ENCODE assay signal across 24 cellular contexts in genomic region chr6:79804732-79805131, GRCh38.
DNase-seq lines count a peak whose midpoint lies in the region; ATAC-seq lines count a peak whose summit lies in the region.
"Had no signal": no experiment of that assay in that cellular context is flagged by ENCODE, and none has a peak within 500 bp of the region (broad histone marks: within the 10 kb centered on the region; RNA-seq: fewer than 3 reads in every experiment).

No MANE protein-coding gene starts in this region.

- H3K4me1 Mint-ChIP-seq in activated naive CD8-positive, alpha-beta T cell treated with anti-CD3 and anti-CD28 coated beads for 36 hours = peaks cover 11% of the 10 kb centered on the region
- no peaks in the 10 kb centered on the region for H3K4me1 Mint-ChIP-seq in activated naive CD8-positive, alpha-beta T cell treated with anti-CD3 and anti-CD28 coated beads, Interleukin-2, amount 50 U/mL, for 24 hours
- peaks cover 15% of the 10 kb centered on the region for H3K4me1 Mint-ChIP-seq in activated naive CD8-positive, alpha-beta T cell treated with anti-CD3 and anti-CD28 coated beads, Interleukin-2, amount 10 ng/mL, durations not matched to agents 7 days and 5 days
- no peaks in the 10 kb centered on the region for H3K4me1 Mint-ChIP-seq in activated naive CD4-positive, alpha-beta T cell treated with anti-CD3 and anti-CD28 coated beads, Interleukin-2, amount 10 ng/mL, durations not matched to agents 7 days and 5 days
- H3K4me1 Mint-ChIP-seq: CD8-positive, alpha-beta memory T cell had no signal

- H4K12ac ChIP-seq in trophoblast cell (ENCODE audit: low read depth, low read length) = no peak overlapping the region

- no peak overlapping the region for H2BK5ac ChIP-seq in trophoblast cell (ENCODE audit: low read depth, low read length, poor library complexity)

- intact Hi-C loops in aorta (cut with DNase I) = no loop called here

- H2AFZ ChIP-seq in trophoblast cell (ENCODE audit: insufficient read depth, low read length, poor library complexity) = no peak overlapping the region
- H2AFZ ChIP-seq: GM23248 had no signal

- H3K27ac ChIP-seq in trophoblast cell (ENCODE audit: low read depth, low read length) = no peak overlapping the region
- H3K27ac ChIP-seq in aorta (ENCODE audit: low read depth in 1 of 2, low read length in 2 of 2) = no peak overlapping the region
- H3K27ac ChIP-seq: A549; BLaER1 treated with 17β-estradiol and CSF1 and Interleukin-3, amounts not matched to agents 10 nM and 100 nM; GM23248 had no signal

- no peak overlapping the region for H3K4me2 ChIP-seq in trophoblast cell (ENCODE audit: low read length)
- H3K4me2 ChIP-seq: A549; BLaER1 treated with 17β-estradiol and CSF1 and Interleukin-3, amounts not matched to agents 10 nM and 100 nM had no signal

- WGBS in trophoblast cell (ENCODE audit: extremely low coverage, insufficient coverage, insufficient read length) = no CpG with 5 or more reads among the region's 3 CpGs
- 82% methylated on average over 3 of the region's 3 CpGs for WGBS in aorta, 2 donors

- no peak overlapping the region for H3K27ac Mint-ChIP-seq in activated naive CD8-positive, alpha-beta T cell treated with anti-CD3 and anti-CD28 coated beads for 36 hours
- no peak overlapping the region for H3K27ac Mint-ChIP-seq in activated naive CD8-positive, alpha-beta T cell treated with anti-CD3 and anti-CD28 coated beads, Interleukin-2, amount 50 U/mL, for 24 hours
- no peak overlapping the region for H3K27ac Mint-ChIP-seq in activated naive CD8-positive, alpha-beta T cell treated with anti-CD3 and anti-CD28 coated beads, Interleukin-2, amount 10 ng/mL, durations not matched to agents 7 days and 5 days
- H3K27ac Mint-ChIP-seq in activated naive CD4-positive, alpha-beta T cell treated with anti-CD3 and anti-CD28 coated beads, Interleukin-2, amount 10 ng/mL, durations not matched to agents 7 days and 5 days = no peak overlapping the region
- H3K27ac Mint-ChIP-seq: CD14-positive monocyte; CD4-positive, alpha-beta T cell; CD8-positive, alpha-beta memory T cell had no signal

- POLR2A ChIA-PET in activated naive CD8-positive, alpha-beta T cell treated with anti-CD3 and anti-CD28 coated beads, Interleukin-2, amount 10 ng/mL, durations not matched to agents 7 days and 5 days (lab: Charles Lee) = no interaction called here

- no peak overlapping the region for H4K8ac ChIP-seq in trophoblast cell (ENCODE audit: low read depth, low read length)

- no peak overlapping the region for H2BK12ac ChIP-seq in trophoblast cell (ENCODE audit: low read length)

- H2BK120ac ChIP-seq in trophoblast cell (ENCODE audit: insufficient read depth, low read length, poor library complexity) = no peak overlapping the region

- H3K79me1 ChIP-seq in trophoblast cell (ENCODE audit: low read length) = peaks cover 6% of the 10 kb centered on the region

- H3K27me3 ChIP-seq in trophoblast cell (ENCODE audit: insufficient read depth, low read length) (no peaks in the 10 kb centered on the region), aorta (ENCODE audit: control insufficient read depth in 1 of 2, insufficient read depth in 2 of 2, low read length in 1 of 2) (no peaks in the 10 kb centered on the region)
- H3K27me3 ChIP-seq: BE2C; BLaER1 treated with 17β-estradiol and CSF1 and Interleukin-3, amounts not matched to agents 10 nM and 100 nM had no signal

- no peaks in the 10 kb centered on the region for H3K36me3 Mint-ChIP-seq in activated naive CD8-positive, alpha-beta T cell treated with anti-CD3 and anti-CD28 coated beads for 36 hours
- H3K36me3 Mint-ChIP-seq in activated naive CD8-positive, alpha-beta T cell treated with anti-CD3 and anti-CD28 coated beads, Interleukin-2, amount 50 U/mL, for 24 hours (ENCODE audit: low read depth) = no peaks in the 10 kb centered on the region
- no peaks in the 10 kb centered on the region for H3K36me3 Mint-ChIP-seq in activated naive CD8-positive, alpha-beta T cell treated with anti-CD3 and anti-CD28 coated beads, Interleukin-2, amount 10 ng/mL, durations not matched to agents 7 days and 5 days
- no peaks in the 10 kb centered on the region for H3K36me3 Mint-ChIP-seq in activated naive CD4-positive, alpha-beta T cell treated with anti-CD3 and anti-CD28 coated beads, Interleukin-2, amount 10 ng/mL, durations not matched to agents 7 days and 5 days
- H3K36me3 Mint-ChIP-seq: CD14-positive monocyte; CD8-positive, alpha-beta memory T cell had no signal

- H3K18ac ChIP-seq in trophoblast cell (ENCODE audit: low read length) = no peak overlapping the region

- CTCF ChIA-PET in activated naive CD4-positive, alpha-beta T cell treated with anti-CD3 and anti-CD28 coated beads, Interleukin-2, amount 10 ng/mL, durations not matched to agents 7 days and 5 days (lab: Charles Lee) = no interaction called here

- ATAC-seq in activated naive CD8-positive, alpha-beta T cell treated with anti-CD3 and anti-CD28 coated beads, Interleukin-2, amount 50 U/mL, for 24 hours = no peak
- peak; percentile 45 for ATAC-seq in activated naive CD8-positive, alpha-beta T cell treated with anti-CD3 and anti-CD28 coated beads, Interleukin-2, amount 10 ng/mL, durations not matched to agents 7 days and 5 days (ENCODE audit: low read depth)
- no peak for ATAC-seq in aorta (ENCODE audit: low FRiP score)
- ATAC-seq: A549 had no signal

- no peak overlapping the region for H2AK5ac ChIP-seq in trophoblast cell (ENCODE audit: low read length)

- no peak overlapping the region for H3K4me3 Mint-ChIP-seq in activated naive CD8-positive, alpha-beta T cell treated with anti-CD3 and anti-CD28 coated beads for 36 hours
- H3K4me3 Mint-ChIP-seq in activated naive CD8-positive, alpha-beta T cell treated with anti-CD3 and anti-CD28 coated beads, Interleukin-2, amount 50 U/mL, for 24 hours = no peak overlapping the region
- peak overlapping the region; percentile 18 for H3K4me3 Mint-ChIP-seq in activated naive CD8-positive, alpha-beta T cell treated with anti-CD3 and anti-CD28 coated beads, Interleukin-2, amount 10 ng/mL, durations not matched to agents 7 days and 5 days
- H3K4me3 Mint-ChIP-seq in activated naive CD4-positive, alpha-beta T cell treated with anti-CD3 and anti-CD28 coated beads, Interleukin-2, amount 10 ng/mL, durations not matched to agents 7 days and 5 days = no peak overlapping the region
- H3K4me3 Mint-ChIP-seq: CD14-positive monocyte; CD4-positive, alpha-beta T cell; CD8-positive, alpha-beta memory T cell had no signal

- no peaks in the 10 kb centered on the region for H3K36me3 ChIP-seq in trophoblast cell (ENCODE audit: control insufficient read depth in 1 of 2, insufficient read depth in 2 of 2, low read length in 2 of 2)
- no peaks in the 10 kb centered on the region for H3K36me3 ChIP-seq in aorta (ENCODE audit: control insufficient read depth in 1 of 2, insufficient read depth in 2 of 2, low read length in 1 of 2)
- H3K36me3 ChIP-seq: BE2C; BLaER1 treated with 17β-estradiol and CSF1 and Interleukin-3, amounts not matched to agents 10 nM and 100 nM had no signal

- no peak overlapping the region for H3K14ac ChIP-seq in trophoblast cell (ENCODE audit: low read length)

- H3K23ac ChIP-seq in trophoblast cell (ENCODE audit: low read length) = no peak overlapping the region

- H3K9ac ChIP-seq in trophoblast cell (ENCODE audit: low read length) = no peak overlapping the region
- H3K9ac ChIP-seq: BLaER1 treated with 17β-estradiol and CSF1 and Interleukin-3, amounts not matched to agents 10 nM and 100 nM; GM23248 had no signal

- H3K9me3 ChIP-seq in trophoblast cell (ENCODE audit: insufficient read depth, low read depth, low read length) = no peaks in the 10 kb centered on the region
- no peaks in the 10 kb centered on the region for H3K9me3 ChIP-seq in aorta (ENCODE audit: control insufficient read depth, low read length)
- H3K9me3 ChIP-seq: A549, BE2C had no signal

- peak overlapping the region; percentile 22 for H4K91ac ChIP-seq in trophoblast cell (ENCODE audit: low read depth, low read length)

- DNase-seq in activated naive CD8-positive, alpha-beta T cell treated with anti-CD3 and anti-CD28 coated beads for 36 hours = peak; percentile 17
- DNase-seq in activated naive CD8-positive, alpha-beta T cell treated with anti-CD3 and anti-CD28 coated beads, Interleukin-2, amount 50 U/mL, for 24 hours = no peak
- DNase-seq in activated naive CD8-positive, alpha-beta T cell treated with anti-CD3 and anti-CD28 coated beads, Interleukin-2, amount 10 ng/mL, durations not matched to agents 7 days and 5 days = no peak
- no peak for DNase-seq in trophoblast cell
- DNase-seq in COLO829 (ENCODE audit: low spot score) = no peak
- no peak for DNase-seq in aorta
- no peak for DNase-seq in activated naive CD4-positive, alpha-beta T cell treated with anti-CD3 and anti-CD28 coated beads, Interleukin-2, amount 10 ng/mL, durations not matched to agents 7 days and 5 days
- DNase-seq: 8988T; ACHN; AML-193; BE2C; Calu3; CD4-positive, alpha-beta T cell; CD8-positive, alpha-beta memory T cell; COR-L47; DMS53; DMS79 treated with DMSO at 0.1 percent for 48 hours; GF-D8; GM23248; H7; HCEC 1CT had no signal

- H3K4ac ChIP-seq in trophoblast cell (ENCODE audit: low read depth, low read length) = no peak overlapping the region

- peaks cover 13% of the 10 kb centered on the region for H3K27me3 Mint-ChIP-seq in activated naive CD8-positive, alpha-beta T cell treated with anti-CD3 and anti-CD28 coated beads for 36 hours
- peaks cover 5% of the 10 kb centered on the region for H3K27me3 Mint-ChIP-seq in activated naive CD8-positive, alpha-beta T cell treated with anti-CD3 and anti-CD28 coated beads, Interleukin-2, amount 50 U/mL, for 24 hours
- peaks cover 17% of the 10 kb centered on the region for H3K27me3 Mint-ChIP-seq in activated naive CD8-positive, alpha-beta T cell treated with anti-CD3 and anti-CD28 coated beads, Interleukin-2, amount 10 ng/mL, durations not matched to agents 7 days and 5 days
- peaks cover 6% of the 10 kb centered on the region for H3K27me3 Mint-ChIP-seq in activated naive CD4-positive, alpha-beta T cell treated with anti-CD3 and anti-CD28 coated beads, Interleukin-2, amount 10 ng/mL, durations not matched to agents 7 days and 5 days

- H3K4me3 ChIP-seq in trophoblast cell (ENCODE audit: low read depth, low read length) = no peak overlapping the region
- H3K4me3 ChIP-seq in aorta (ENCODE audit: low read length in 2 of 2) = no peak overlapping the region
- H3K4me3 ChIP-seq: A549; BLaER1 treated with 17β-estradiol and CSF1 and Interleukin-3, amounts not matched to agents 10 nM and 100 nM; GM23248 had no signal

- H3K4me1 ChIP-seq in trophoblast cell (ENCODE audit: control insufficient read depth in 1 of 2, insufficient read depth in 2 of 2, low read length in 2 of 2) = peaks cover 3 to 4% of the 10 kb centered on the region in 2 experiments
- H3K4me1 ChIP-seq in aorta (ENCODE audit: control insufficient read depth in 1 of 2, insufficient read depth in 2 of 2, low read length in 2 of 2) = no peaks in the 10 kb centered on the region
- H3K4me1 ChIP-seq: A549 had no signal

- H3K9me3 Mint-ChIP-seq in activated naive CD8-positive, alpha-beta T cell treated with anti-CD3 and anti-CD28 coated beads for 36 hours = peaks cover 5% of the 10 kb centered on the region
- H3K9me3 Mint-ChIP-seq in activated naive CD8-positive, alpha-beta T cell treated with anti-CD3 and anti-CD28 coated beads, Interleukin-2, amount 50 U/mL, for 24 hours = no peaks in the 10 kb centered on the region
- H3K9me3 Mint-ChIP-seq in activated naive CD8-positive, alpha-beta T cell treated with anti-CD3 and anti-CD28 coated beads, Interleukin-2, amount 10 ng/mL, durations not matched to agents 7 days and 5 days = peaks cover 1% of the 10 kb centered on the region
- peaks cover 3% of the 10 kb centered on the region for H3K9me3 Mint-ChIP-seq in activated naive CD4-positive, alpha-beta T cell treated with anti-CD3 and anti-CD28 coated beads, Interleukin-2, amount 10 ng/mL, durations not matched to agents 7 days and 5 days
- H3K9me3 Mint-ChIP-seq: CD4-positive, alpha-beta T cell had no signal

- no peaks in the 10 kb centered on the region for H3K79me2 ChIP-seq in trophoblast cell (ENCODE audit: control insufficient read depth, insufficient read depth, low read length, poor library complexity)
